ENCODE assay signal across 11 cellular contexts in the genomic region with DNA sequence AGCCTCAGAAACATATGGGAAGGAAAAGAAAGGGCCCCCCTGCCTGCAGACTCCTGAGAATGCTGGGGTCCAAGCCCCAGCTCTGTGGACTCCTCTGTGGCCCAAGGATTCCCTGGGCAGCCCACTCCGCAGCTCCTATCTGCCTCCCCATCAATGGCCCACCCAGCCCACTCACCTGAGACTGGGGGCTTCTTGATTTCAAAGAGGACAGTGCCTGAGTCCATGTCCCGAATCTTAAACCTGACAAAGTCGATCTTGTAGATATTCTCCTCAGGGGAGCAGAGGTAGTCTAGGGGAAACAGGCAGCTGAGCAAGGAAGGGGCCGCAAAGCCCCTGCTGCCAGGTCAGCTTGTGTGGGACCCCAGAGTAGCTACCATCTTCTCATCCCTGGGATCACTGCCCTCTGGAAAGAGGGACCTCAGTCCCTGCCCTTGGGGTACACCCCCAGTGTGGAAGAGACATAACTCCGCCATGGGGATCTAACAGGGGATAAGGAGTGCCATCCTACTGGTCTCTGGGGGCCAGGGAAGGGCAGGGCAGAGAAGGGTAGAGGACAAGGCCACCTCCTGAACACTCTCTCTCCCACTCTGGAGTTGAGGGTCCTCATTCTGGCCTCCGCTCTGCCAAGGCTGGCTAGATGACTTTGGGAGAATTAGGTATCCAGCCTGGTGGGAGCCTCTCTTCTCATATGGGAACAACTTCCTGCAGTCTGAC. TPM values are rescaled to one million over a fixed set of nuclear protein-coding genes. Genes with fewer than 3 reads are reported as not detected.
A peak's percentile ranks its signal among the peaks of the same experiment; 100 is the strongest.
DNase-seq lines count a peak whose midpoint lies in the region; ATAC-seq and TF ChIP-seq lines count a peak whose summit lies in the region.
"Had no signal": no experiment of that assay in that cellular context is flagged by ENCODE, and none has a peak within 500 bp of the region (broad histone marks: within the 10 kb centered on the region; RNA-seq: fewer than 3 reads in every experiment).

No MANE protein-coding gene starts in this region.

- intact Hi-C loops in activated CD4-positive, alpha-beta T cell treated with anti-CD3 and anti-CD28 coated beads for 36 hours (cut with DNase I, micrococcal nuclease): loop anchor here (2.0 kb wide), 3 partner anchors 50 to 64 kb away; partner anchors contain the start of gene SPAG5 (in 1 of the 2)
- intact Hi-C loops in PC-9 (cut with micrococcal nuclease; ENCODE audit: unreplicated experiment) (loop anchor here (2.0 kb wide), 1 partner anchor 64 kb away; no protein-coding TSS in a partner anchor), posterior vena cava (cut with DNase I) (no loop called here), head of caudate nucleus (cut with DNase I) (no loop called here)

- peaks cover 7% of the 10 kb centered on the region; the same call in 1 of the 2 replicates for H3K4me1 ChIP-seq in PC-9 (replicated peaks; ENCODE audit: insufficient read depth)

- peaks cover 7% of the 10 kb centered on the region; the same call in 1 of the 2 replicates for H3F3A ChIP-seq in PC-9 (ENCODE audit: insufficient read depth, low read depth)

- no peaks in the 10 kb centered on the region for H3K27me3 ChIP-seq in PC-9 (ENCODE audit: insufficient read depth, low read depth)
- H3K27me3 ChIP-seq: thyroid gland had no signal

- H3K27me3 Mint-ChIP-seq in activated CD4-positive, alpha-beta T cell treated with anti-CD3 and anti-CD28 coated beads for 36 hours: no peaks in the 10 kb centered on the region
- no peaks in the 10 kb centered on the region for H3K27me3 Mint-ChIP-seq in chondrocyte (ENCODE audit: low read depth)

- peaks cover 8% of the 10 kb centered on the region for H4K20me1 ChIP-seq in PC-9 (ENCODE audit: insufficient read depth)

- no peak overlapping the region for H3K4me2 ChIP-seq in PC-9
- H3K4me2 ChIP-seq: smooth muscle cell had no signal

- H3K27ac Mint-ChIP-seq in activated CD4-positive, alpha-beta T cell treated with anti-CD3 and anti-CD28 coated beads for 36 hours: peak overlapping the region; percentile 77
- no peak overlapping the region for H3K27ac Mint-ChIP-seq in chondrocyte (ENCODE audit: unreplicated experiment)

- no peaks in the 10 kb centered on the region for H3K9me3 ChIP-seq in PC-9 (ENCODE audit: insufficient read depth, low read depth)
- H3K9me3 ChIP-seq: thyroid gland had no signal

- peaks cover 48% of the 10 kb centered on the region for H3K4me1 Mint-ChIP-seq in activated CD4-positive, alpha-beta T cell treated with anti-CD3 and anti-CD28 coated beads for 36 hours
- peaks cover 26% of the 10 kb centered on the region for H3K4me1 Mint-ChIP-seq in chondrocyte (ENCODE audit: low read depth)

- BruUV-seq in PC-9 (replicated peaks; lab: Mats Ljungman, UMichigan): no TSS peak

- no peaks in the 10 kb centered on the region for H3K9me3 Mint-ChIP-seq in activated CD4-positive, alpha-beta T cell treated with anti-CD3 and anti-CD28 coated beads for 36 hours (ENCODE audit: low read depth)
- no peaks in the 10 kb centered on the region for H3K9me3 Mint-ChIP-seq in chondrocyte (ENCODE audit: low read depth)

- H2AFZ ChIP-seq in PC-9: no peak overlapping the region

- peak; percentile 21; the same call in 1 of the 2 replicates for TF ChIP-seq CTCF in PC-9 (conservative IDR thresholded peaks at IDR 0.05)
- TF ChIP-seq CTCF in chondrocyte (IDR thresholded peaks at IDR 0.05): peak; percentile 36

- H3K27ac ChIP-seq in PC-9: no peak overlapping the region
- H3K27ac ChIP-seq: thyroid gland had no signal

- no peak for ATAC-seq in activated CD4-positive, alpha-beta T cell treated with anti-CD3 and anti-CD28 coated beads for 36 hours
- no peak for ATAC-seq in HG02798 (IDR thresholded peaks at IDR 0.05; ENCODE audit: poor library complexity, unreplicated experiment)

- CTCF ChIA-PET in activated CD4-positive, alpha-beta T cell treated with anti-CD3 and anti-CD28 coated beads for 36 hours (lab: Charles Lee): interaction anchor here (0.7 to 7.7 kb wide), 10 partner anchors 9 to 201 kb away, joined by 3 to 38 read pairs (median 5); partner anchors contain the start of genes ALDOC and PIGS
- CTCF ChIA-PET in PC-9 (lab: Charles Lee): interaction anchor here (0.5 kb wide), 1 partner anchor 749 kb away, joined by 10 read pairs; no protein-coding TSS in a partner anchor

- peaks cover 13% of the 10 kb centered on the region for H3K36me3 Mint-ChIP-seq in activated CD4-positive, alpha-beta T cell treated with anti-CD3 and anti-CD28 coated beads for 36 hours (ENCODE audit: low read depth)
- peaks cover 3% of the 10 kb centered on the region for H3K36me3 Mint-ChIP-seq in chondrocyte (ENCODE audit: low read depth)

- peaks cover 5% of the 10 kb centered on the region; the same call in 1 of the 2 replicates for H3K79me2 ChIP-seq in PC-9 (ENCODE audit: low read depth)

- POLR2A ChIA-PET in activated CD4-positive, alpha-beta T cell treated with anti-CD3 and anti-CD28 coated beads for 36 hours (lab: Charles Lee): no interaction called here
- POLR2A ChIA-PET in PC-9 (lab: Charles Lee; ENCODE audit: unreplicated experiment): interaction anchor here (0.6 kb wide), 1 partner anchor 501 kb away, joined by 3 read pairs; no protein-coding TSS in a partner anchor

- no peaks in the 10 kb centered on the region for H3K36me3 ChIP-seq in PC-9 (ENCODE audit: low read depth)

- H3K9me2 ChIP-seq in PC-9 (ENCODE audit: insufficient read depth): no peaks in the 10 kb centered on the region

- no peak overlapping the region for H3K4me3 Mint-ChIP-seq in activated CD4-positive, alpha-beta T cell treated with anti-CD3 and anti-CD28 coated beads for 36 hours
- no peak overlapping the region for H3K4me3 Mint-ChIP-seq in chondrocyte (ENCODE audit: unreplicated experiment)

- no peak for DNase-seq in activated CD4-positive, alpha-beta T cell treated with anti-CD3 and anti-CD28 coated beads for 36 hours
- no peak for DNase-seq in activated CD4-positive, alpha-beta T cell treated with anti-CD3 and anti-CD28 coated beads, Interleukin-2, amount 50 U/mL, for 4 hours
- no peak for DNase-seq in PC-9
- peak; percentile 62 for DNase-seq in chondrocyte (ENCODE audit: low spot score)
- peak; percentile 54 for DNase-seq in posterior vena cava (ENCODE audit: low spot score)
- DNase-seq in head of caudate nucleus: no peak
- no peak for DNase-seq in iPS-NIHi7 (ENCODE audit: extremely low spot score)

- no peak overlapping the region for H3K4me3 ChIP-seq in PC-9
- H3K4me3 ChIP-seq: smooth muscle cell, thyroid gland had no signal

RNA-seq across cellular contexts. Expression of gene UNC119, which starts 3.9 kb away (rescaled TPM):
- total RNA-seq in activated CD4-positive, alpha-beta T cell treated with anti-CD3 and anti-CD28 coated beads for 36 hours: 10 to 100 TPM; 35.9 to 48.7 TPM
- 39.7 and 48.8 TPM in 2 replicates for total RNA-seq in PC-9 (2021)
- total RNA-seq in chondrocyte: 19.8 to 24.9 TPM (median 24.1 TPM) in 3 replicates
- 10 to 100 TPM; 12.9 to 15.6 TPM for total RNA-seq in posterior vena cava

RNA-seq across cellular contexts. Expression of gene PIGS, which starts 22.8 kb away (rescaled TPM):
- 10 to 100 TPM; 38.7 to 41.4 TPM for total RNA-seq in activated CD4-positive, alpha-beta T cell treated with anti-CD3 and anti-CD28 coated beads for 36 hours
- total RNA-seq in PC-9 (2021): 57.6 and 64.2 TPM in 2 replicates
- total RNA-seq in chondrocyte: 56.5 to 65.7 TPM (median 62.9 TPM) in 3 replicates
- total RNA-seq in posterior vena cava: 10 to 100 TPM; 27.6 to 33.8 TPM

RNA-seq across cellular contexts. Expression of gene ALDOC, which starts 28.1 kb away (rescaled TPM):
- 100 to 1,000 TPM; 131 to 133 TPM for total RNA-seq in activated CD4-positive, alpha-beta T cell treated with anti-CD3 and anti-CD28 coated beads for 36 hours
- total RNA-seq in PC-9 (2021) (17.4 and 21.6 TPM in 2 replicates), chondrocyte (3.9 to 9.5 TPM (median 8.0 TPM) in 3 replicates), posterior vena cava (1 to 10 TPM; 6.9 to 8.4 TPM)

RNA-seq across cellular contexts. Expression of gene FOXN1, which starts 42.4 kb away (rescaled TPM):
- not detected for total RNA-seq in activated CD4-positive, alpha-beta T cell treated with anti-CD3 and anti-CD28 coated beads for 36 hours
- total RNA-seq in PC-9 (2021): not detected in 2 replicates
- total RNA-seq in chondrocyte: not detected in 3 replicates
- not detected for total RNA-seq in posterior vena cava
- total RNA-seq: occipital lobe had no signal

RNA-seq across cellular contexts. Expression of gene SPAG5, which starts 50.3 kb away (rescaled TPM):
- 100 to 1,000 TPM; 142 to 165 TPM for total RNA-seq in activated CD4-positive, alpha-beta T cell treated with anti-CD3 and anti-CD28 coated beads for 36 hours
- total RNA-seq in PC-9 (2021) (101 and 109 TPM in 2 replicates), chondrocyte (10.3 to 20.3 TPM (median 12.9 TPM) in 3 replicates), posterior vena cava (1 to 10 TPM; 1.8 to 1.9 TPM)

Comparison
In these comparisons a context has a peak if more than half of its experiments do, and no peak if none do; other contexts are left out.
1. DNase-seq: peak in chondrocyte (single experiment) and posterior vena cava (single experiment); none in activated CD4-positive, alpha-beta T cell treated with anti-CD3 and anti-CD28 coated beads for 36 hours (single experiment), activated CD4-positive, alpha-beta T cell treated with anti-CD3 and anti-CD28 coated beads, Interleukin-2, amount 50 U/mL, for 4 hours (0 of 2), PC-9 (0 of 2), head of caudate nucleus (0 of 42) and iPS-NIHi7 (single experiment).
2. intact Hi-C loops: an anchor here in activated CD4-positive, alpha-beta T cell treated with anti-CD3 and anti-CD28 coated beads for 36 hours (2.0 kb wide) and PC-9 (2.0 kb wide); none called in posterior vena cava and head of caudate nucleus.